1 cellular context compared by ENCODE assay signal in the genomic region with DNA sequence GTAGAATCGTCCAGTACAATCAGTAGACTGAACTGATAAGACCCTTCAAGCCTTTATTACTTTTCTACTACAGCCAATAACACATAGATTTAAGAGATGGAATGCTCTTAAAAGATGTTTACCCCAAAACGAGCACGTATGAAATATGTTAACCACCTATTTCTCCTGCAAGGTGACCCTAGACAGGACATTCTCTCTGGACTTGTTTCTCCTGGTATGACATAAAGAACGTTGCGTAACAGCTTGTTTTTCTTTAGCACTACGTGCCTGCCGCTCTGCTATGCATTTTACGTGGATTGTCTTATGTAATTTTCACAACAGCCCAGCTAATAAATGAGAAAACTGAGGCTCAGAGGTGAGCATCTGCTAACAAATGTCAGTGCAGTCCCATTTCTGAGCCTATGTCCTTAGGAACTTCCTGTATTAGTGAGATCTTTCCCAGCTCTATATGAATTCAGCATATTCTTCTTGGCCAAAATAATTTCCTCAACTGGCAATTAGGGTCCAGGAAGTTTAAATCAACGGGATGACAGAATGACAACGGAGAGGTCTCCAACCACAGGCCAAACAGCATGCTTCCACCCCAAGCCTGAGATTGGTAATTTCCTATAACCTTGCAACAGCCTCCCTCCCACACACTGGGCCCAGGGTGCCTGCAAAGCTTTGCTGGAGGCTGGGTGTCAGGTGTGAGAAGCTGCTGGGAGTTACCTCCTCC.
TF ChIP-seq lines count a peak whose summit lies in the region.

No MANE protein-coding gene starts in this region.

TF ChIP-seq in HepG2, 621 proteins besides CTCF, POLR2A, EP300 and RAD21 (continued from another document and continues in another):
- TF ChIP-seq ZFP36 (IDR thresholded peaks at IDR 0.05; ENCODE audit: borderline replicate concordance, low read depth, low read length, partially characterized antibody) (no peak), ZNF615 (CRISPR knock-in tag; IDR thresholded peaks at IDR 0.05; ENCODE audit: borderline replicate concordance) (no peak), CREB1 (IDR thresholded peaks at IDR 0.05) (no peak), CREB1 (CRISPR knock-in tag; IDR thresholded peaks at IDR 0.05) (no peak), PHF8 (CRISPR knock-in tag; IDR thresholded peaks at IDR 0.05) (no peak; the same call in 1 of the 2 replicates), SUZ12 (IDR thresholded peaks at IDR 0.05; ENCODE audit: low read depth, low read length) (no peak), CBX2 (IDR thresholded peaks at IDR 0.05; ENCODE audit: low read depth, low read length) (no peak), CBX2 (CRISPR knock-in tag; IDR thresholded peaks at IDR 0.05; ENCODE audit: low read depth) (no peak), REST (IDR thresholded peaks at IDR 0.05; ENCODE audit: borderline replicate concordance in 1 of 2, low read depth in 1 of 2, low read length in 2 of 2) (no peak), ZNF460 (CRISPR knock-in tag; IDR thresholded peaks at IDR 0.05; ENCODE audit: borderline replicate concordance) (no peak), NFE2L2 (IDR thresholded peaks at IDR 0.05; ENCODE audit: low read length) (peak; percentile 19; the same call in 1 of the 2 replicates), ZBTB20 (CRISPR knock-in tag; IDR thresholded peaks at IDR 0.05; ENCODE audit: borderline replicate concordance, low read depth) (peak; percentile 98), MAFG (CRISPR knock-in tag; IDR thresholded peaks at IDR 0.05) (no peak), ZNF800 (CRISPR knock-in tag; IDR thresholded peaks at IDR 0.05) (no peak; the same call in 1 of the 2 replicates), TEAD2 (CRISPR knock-in tag; IDR thresholded peaks at IDR 0.05) (no peak), BCLAF1 (IDR thresholded peaks at IDR 0.05) (no peak), SNAPC5 (CRISPR knock-in tag; IDR thresholded peaks at IDR 0.05; ENCODE audit: borderline replicate concordance) (no peak), MIER3 (CRISPR knock-in tag; IDR thresholded peaks at IDR 0.05; ENCODE audit: borderline replicate concordance) (no peak; the same call in 1 of the 2 replicates), ZFAT (CRISPR knock-in tag; conservative IDR thresholded peaks at IDR 0.05) (no peak), SAP130 (CRISPR knock-in tag; IDR thresholded peaks at IDR 0.05; ENCODE audit: low read depth) (peak; percentile 95), BCL6 (CRISPR knock-in tag; IDR thresholded peaks at IDR 0.05) (peak; percentile 92), ZC3H13 (CRISPR knock-in tag; IDR thresholded peaks at IDR 0.05) (no peak), XRCC5 (optimal IDR thresholded peaks at IDR 0.05; ENCODE audit: low read length) (peak; percentile 30), TBP (CRISPR knock-in tag; IDR thresholded peaks at IDR 0.05) (no peak), MIER2 (CRISPR knock-in tag; IDR thresholded peaks at IDR 0.05) (peak; percentile 62; the same call in 1 of the 2 replicates)
- TF ChIP-seq, protein P1, sequence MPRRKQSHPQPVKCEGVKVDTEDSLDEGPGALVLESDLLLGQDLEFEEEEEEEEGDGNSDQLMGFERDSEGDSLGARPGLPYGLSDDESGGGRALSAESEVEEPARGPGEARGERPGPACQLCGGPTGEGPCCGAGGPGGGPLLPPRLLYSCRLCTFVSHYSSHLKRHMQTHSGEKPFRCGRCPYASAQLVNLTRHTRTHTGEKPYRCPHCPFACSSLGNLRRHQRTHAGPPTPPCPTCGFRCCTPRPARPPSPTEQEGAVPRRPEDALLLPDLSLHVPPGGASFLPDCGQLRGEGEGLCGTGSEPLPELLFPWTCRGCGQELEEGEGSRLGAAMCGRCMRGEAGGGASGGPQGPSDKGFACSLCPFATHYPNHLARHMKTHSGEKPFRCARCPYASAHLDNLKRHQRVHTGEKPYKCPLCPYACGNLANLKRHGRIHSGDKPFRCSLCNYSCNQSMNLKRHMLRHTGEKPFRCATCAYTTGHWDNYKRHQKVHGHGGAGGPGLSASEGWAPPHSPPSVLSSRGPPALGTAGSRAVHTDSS (CRISPR knock-in tag; conservative IDR thresholded peaks at IDR 0.05), result no peak
- TF ChIP-seq, protein P2, sequence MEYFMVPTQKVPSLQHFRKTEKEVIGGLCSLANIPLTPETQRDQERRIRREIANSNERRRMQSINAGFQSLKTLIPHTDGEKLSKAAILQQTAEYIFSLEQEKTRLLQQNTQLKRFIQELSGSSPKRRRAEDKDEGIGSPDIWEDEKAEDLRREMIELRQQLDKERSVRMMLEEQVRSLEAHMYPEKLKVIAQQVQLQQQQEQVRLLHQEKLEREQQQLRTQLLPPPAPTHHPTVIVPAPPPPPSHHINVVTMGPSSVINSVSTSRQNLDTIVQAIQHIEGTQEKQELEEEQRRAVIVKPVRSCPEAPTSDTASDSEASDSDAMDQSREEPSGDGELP (IDR thresholded peaks at IDR 0.05; ENCODE audit: borderline replicate concordance, low read depth), result peak; percentile 7; the same call in 1 of the 2 replicates
- TF ChIP-seq, protein P3, sequence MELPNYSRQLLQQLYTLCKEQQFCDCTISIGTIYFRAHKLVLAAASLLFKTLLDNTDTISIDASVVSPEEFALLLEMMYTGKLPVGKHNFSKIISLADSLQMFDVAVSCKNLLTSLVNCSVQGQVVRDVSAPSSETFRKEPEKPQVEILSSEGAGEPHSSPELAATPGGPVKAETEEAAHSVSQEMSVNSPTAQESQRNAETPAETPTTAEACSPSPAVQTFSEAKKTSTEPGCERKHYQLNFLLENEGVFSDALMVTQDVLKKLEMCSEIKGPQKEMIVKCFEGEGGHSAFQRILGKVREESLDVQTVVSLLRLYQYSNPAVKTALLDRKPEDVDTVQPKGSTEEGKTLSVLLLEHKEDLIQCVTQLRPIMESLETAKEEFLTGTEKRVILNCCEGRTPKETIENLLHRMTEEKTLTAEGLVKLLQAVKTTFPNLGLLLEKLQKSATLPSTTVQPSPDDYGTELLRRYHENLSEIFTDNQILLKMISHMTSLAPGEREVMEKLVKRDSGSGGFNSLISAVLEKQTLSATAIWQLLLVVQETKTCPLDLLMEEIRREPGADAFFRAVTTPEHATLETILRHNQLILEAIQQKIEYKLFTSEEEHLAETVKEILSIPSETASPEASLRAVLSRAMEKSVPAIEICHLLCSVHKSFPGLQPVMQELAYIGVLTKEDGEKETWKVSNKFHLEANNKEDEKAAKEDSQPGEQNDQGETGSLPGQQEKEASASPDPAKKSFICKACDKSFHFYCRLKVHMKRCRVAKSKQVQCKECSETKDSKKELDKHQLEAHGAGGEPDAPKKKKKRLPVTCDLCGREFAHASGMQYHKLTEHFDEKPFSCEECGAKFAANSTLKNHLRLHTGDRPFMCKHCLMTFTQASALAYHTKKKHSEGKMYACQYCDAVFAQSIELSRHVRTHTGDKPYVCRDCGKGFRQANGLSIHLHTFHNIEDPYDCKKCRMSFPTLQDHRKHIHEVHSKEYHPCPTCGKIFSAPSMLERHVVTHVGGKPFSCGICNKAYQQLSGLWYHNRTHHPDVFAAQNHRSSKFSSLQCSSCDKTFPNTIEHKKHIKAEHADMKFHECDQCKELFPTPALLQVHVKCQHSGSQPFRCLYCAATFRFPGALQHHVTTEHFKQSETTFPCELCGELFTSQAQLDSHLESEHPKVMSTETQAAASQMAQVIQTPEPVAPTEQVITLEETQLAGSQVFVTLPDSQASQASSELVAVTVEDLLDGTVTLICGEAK (IDR thresholded peaks at IDR 0.05), result no peak
- TF ChIP-seq, protein P3 (CRISPR knock-in tag; IDR thresholded peaks at IDR 0.05), result no peak; the same call in 1 of the 2 replicates
- TF ChIP-seq, protein P4, sequence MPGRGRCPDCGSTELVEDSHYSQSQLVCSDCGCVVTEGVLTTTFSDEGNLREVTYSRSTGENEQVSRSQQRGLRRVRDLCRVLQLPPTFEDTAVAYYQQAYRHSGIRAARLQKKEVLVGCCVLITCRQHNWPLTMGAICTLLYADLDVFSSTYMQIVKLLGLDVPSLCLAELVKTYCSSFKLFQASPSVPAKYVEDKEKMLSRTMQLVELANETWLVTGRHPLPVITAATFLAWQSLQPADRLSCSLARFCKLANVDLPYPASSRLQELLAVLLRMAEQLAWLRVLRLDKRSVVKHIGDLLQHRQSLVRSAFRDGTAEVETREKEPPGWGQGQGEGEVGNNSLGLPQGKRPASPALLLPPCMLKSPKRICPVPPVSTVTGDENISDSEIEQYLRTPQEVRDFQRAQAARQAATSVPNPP (CRISPR knock-in tag; IDR thresholded peaks at IDR 0.05), result no peak
- TF ChIP-seq, protein P5, sequence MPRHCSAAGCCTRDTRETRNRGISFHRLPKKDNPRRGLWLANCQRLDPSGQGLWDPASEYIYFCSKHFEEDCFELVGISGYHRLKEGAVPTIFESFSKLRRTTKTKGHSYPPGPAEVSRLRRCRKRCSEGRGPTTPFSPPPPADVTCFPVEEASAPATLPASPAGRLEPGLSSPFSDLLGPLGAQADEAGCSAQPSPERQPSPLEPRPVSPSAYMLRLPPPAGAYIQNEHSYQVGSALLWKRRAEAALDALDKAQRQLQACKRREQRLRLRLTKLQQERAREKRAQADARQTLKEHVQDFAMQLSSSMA (CRISPR knock-in tag; IDR thresholded peaks at IDR 0.05), result peak; percentile 57; the same call in 1 of the 2 replicates
